ENCODE assay signal across 15 cellular contexts in the genomic region with DNA sequence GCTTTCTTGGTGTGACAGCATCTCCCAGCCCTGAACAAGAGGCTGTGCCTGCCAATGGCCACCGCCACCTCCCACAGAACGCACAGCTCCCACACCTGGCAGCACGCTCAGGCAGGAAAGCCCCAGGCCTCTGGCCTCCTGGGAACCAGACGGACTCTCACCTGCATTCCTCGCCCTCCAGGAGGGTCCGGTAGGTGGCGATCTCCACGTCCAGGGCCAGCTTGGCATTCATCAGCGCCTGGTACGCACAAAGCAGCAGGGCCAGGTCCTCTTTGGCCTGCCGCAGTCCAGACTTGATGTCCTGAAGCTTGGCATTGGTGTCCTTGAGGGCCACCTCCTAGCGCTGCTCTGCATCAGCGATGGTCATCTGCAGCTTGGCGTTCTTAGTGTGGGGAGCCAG. TPM values are rescaled to one million over a fixed set of nuclear protein-coding genes. Genes with fewer than 3 reads are reported as not detected.
A peak's percentile ranks its signal among the peaks of the same experiment; 100 is the strongest.
DNase-seq lines count a peak whose midpoint lies in the region; ATAC-seq and TF ChIP-seq lines count a peak whose summit lies in the region.
"Had no signal": no experiment of that assay in that cellular context is flagged by ENCODE, and none has a peak within 500 bp of the region (broad histone marks: within the 10 kb centered on the region; RNA-seq: fewer than 3 reads in every experiment).

No MANE protein-coding gene starts in this region.

- no peak overlapping the region for H3K4me2 ChIP-seq in PC-3 (ENCODE audit: low read length)

- TF ChIP-seq POLR2A in spleen (IDR thresholded peaks at IDR 0.05), result no peak

- no peaks in the 10 kb centered on the region for H4K20me1 ChIP-seq in PC-3 (ENCODE audit: low read length)

- intact Hi-C loops in natural killer cell (cut with micrococcal nuclease), result no loop called here
- intact Hi-C loops in PC-3 (cut with micrococcal nuclease), result no loop called here
- intact Hi-C loops in spleen (cut with DNase I; ENCODE audit: low total_unique reads), result no loop called here

- CTCF ChIA-PET in PC-3 (lab: Charles Lee), result no interaction called here

- no peaks in the 10 kb centered on the region for H3K36me3 Mint-ChIP-seq in natural killer cell treated with Interleukin-12 subunit alpha and Interleukin-12 subunit beta and Interleukin-15 and Interleukin-18, amount 100 ng/mL, for 72 hours
- no peaks in the 10 kb centered on the region for H3K36me3 Mint-ChIP-seq in natural killer cell

- H3K27me3 Mint-ChIP-seq in natural killer cell treated with Interleukin-12 subunit alpha and Interleukin-12 subunit beta and Interleukin-15 and Interleukin-18, amount 100 ng/mL, for 72 hours, result peaks cover 24 to 40% of the 10 kb centered on the region in 2 donors
- peaks cover 31 to 32% of the 10 kb centered on the region in 2 donors for H3K27me3 Mint-ChIP-seq in natural killer cell (ENCODE audit: low read depth in 2 of 2)

- no peak for DNase-seq in natural killer cell treated with Interleukin-12 subunit alpha and Interleukin-12 subunit beta and Interleukin-15 and Interleukin-18, amount 100 ng/mL, for 72 hours (ENCODE audit: low spot score)
- DNase-seq in natural killer cell, result no peak
- peak; percentile 44 for DNase-seq in PC-3
- DNase-seq in kidney epithelial cell (ENCODE audit: low read depth), result no peak
- no peak for DNase-seq in NCI-H2171 treated with DMSO at 0.1 percent for 48 hours (lab: John Stamatoyannopoulos, UW)
- no peak for DNase-seq in NCI-H1694 treated with DMSO at 0.1 percent for 48 hours (lab: John Stamatoyannopoulos, UW)
- no peak for DNase-seq in spleen
- DNase-seq: activated CD4-positive, alpha-beta T cell treated with anti-CD3 and anti-CD28 coated beads, Interleukin-2, amount 10 ng/mL, durations not matched to agents 7 days and 5 days; activated gamma-delta T cell treated with Interleukin-2 at 50 U/mL for 16 hours; AML-193; hippocampal formation; mesenchymal stem cell had no signal

- H3K4me3 ChIP-seq in PC-3 (ENCODE audit: low read length) (no peak overlapping the region), kidney epithelial cell (ENCODE audit: low read depth, low read length) (no peak overlapping the region), spleen (no peak overlapping the region)

- H3K4me1 Mint-ChIP-seq in natural killer cell treated with Interleukin-12 subunit alpha and Interleukin-12 subunit beta and Interleukin-15 and Interleukin-18, amount 100 ng/mL, for 72 hours (ENCODE audit: low read depth in 2 of 2), result peaks cover 0 to 9% of the 10 kb centered on the region in 2 donors
- peaks cover 0 to 15% of the 10 kb centered on the region in 2 donors for H3K4me1 Mint-ChIP-seq in natural killer cell

- peak overlapping the region; percentile 41 for H3K4me3 Mint-ChIP-seq in natural killer cell treated with Interleukin-12 subunit alpha and Interleukin-12 subunit beta and Interleukin-15 and Interleukin-18, amount 100 ng/mL, for 72 hours
- H3K4me3 Mint-ChIP-seq in natural killer cell, result no peak overlapping the region
- H3K4me3 Mint-ChIP-seq: T-helper 1 cell treated with Interleukin-12 subunit alpha and Interleukin-12 subunit beta and Interleukin-4 antibody, amounts not matched to agents 30 μg/mL and 1 μg/mL, for 36 hours had no signal

- H3K9me2 ChIP-seq in PC-3 (replicated peaks; ENCODE audit: low read length), result no peaks in the 10 kb centered on the region

- no peak overlapping the region for H3K27ac ChIP-seq in PC-3 (ENCODE audit: low read length)
- H3K27ac ChIP-seq in spleen, result no peak overlapping the region

- H3K79me2 ChIP-seq in PC-3 (ENCODE audit: low read length), result no peaks in the 10 kb centered on the region

- no peaks in the 10 kb centered on the region for H3K9me3 Mint-ChIP-seq in natural killer cell treated with Interleukin-12 subunit alpha and Interleukin-12 subunit beta and Interleukin-15 and Interleukin-18, amount 100 ng/mL, for 72 hours
- no peaks in the 10 kb centered on the region for H3K9me3 Mint-ChIP-seq in natural killer cell
- H3K9me3 Mint-ChIP-seq: activated CD4-positive, alpha-beta T cell treated with anti-CD3 and anti-CD28 coated beads, Interleukin-2, amount 10 ng/mL, durations not matched to agents 7 days and 5 days; T-helper 1 cell treated with Interleukin-12 subunit alpha and Interleukin-12 subunit beta and Interleukin-4 antibody, amounts not matched to agents 30 μg/mL and 1 μg/mL, for 36 hours had no signal

- POLR2A ChIA-PET in PC-3 (lab: Charles Lee; ENCODE audit: unreplicated experiment), result no interaction called here

- H2AFZ ChIP-seq in PC-3 (ENCODE audit: low read length), result no peak overlapping the region

- H3K9ac ChIP-seq in PC-3 (ENCODE audit: low read length), result no peak overlapping the region

- H3K27ac Mint-ChIP-seq in natural killer cell treated with Interleukin-12 subunit alpha and Interleukin-12 subunit beta and Interleukin-15 and Interleukin-18, amount 100 ng/mL, for 72 hours, result no peak overlapping the region
- H3K27ac Mint-ChIP-seq in natural killer cell, result no peak overlapping the region
- H3K27ac Mint-ChIP-seq: activated CD4-positive, alpha-beta T cell treated with anti-CD3 and anti-CD28 coated beads, Interleukin-2, amount 10 ng/mL, durations not matched to agents 7 days and 5 days; T-helper 1 cell treated with Interleukin-12 subunit alpha and Interleukin-12 subunit beta and Interleukin-4 antibody, amounts not matched to agents 30 μg/mL and 1 μg/mL, for 36 hours had no signal

- H3K4me1 ChIP-seq in PC-3 (ENCODE audit: insufficient read depth, low read length) (peaks cover 5% of the 10 kb centered on the region), spleen (peaks cover 0 to 12% (median 3%) of the 10 kb centered on the region in 6 donors)

- H3F3A ChIP-seq in PC-3 (ENCODE audit: low read length, unreplicated experiment), result no peaks in the 10 kb centered on the region

- ATAC-seq in natural killer cell treated with Interleukin-12 subunit alpha and Interleukin-12 subunit beta and Interleukin-15 and Interleukin-18, amount 100 ng/mL, for 72 hours, result no peak
- no peak for ATAC-seq in natural killer cell
- ATAC-seq in PC-3, result no peak
- no peak for ATAC-seq in GM18498 (IDR thresholded peaks at IDR 0.05; ENCODE audit: unreplicated experiment)

- TF ChIP-seq CTCF in natural killer cell (IDR thresholded peaks at IDR 0.05), result no peak
- peak; percentile 58 for TF ChIP-seq CTCF in PC-3 (conservative IDR thresholded peaks at IDR 0.05; ENCODE audit: low read depth, low read length)
- peak; percentile 26 for TF ChIP-seq CTCF in kidney epithelial cell (IDR thresholded peaks at IDR 0.05; ENCODE audit: insufficient read depth, low read length, poor library complexity, severe bottlenecking)
- TF ChIP-seq CTCF in spleen (IDR thresholded peaks at IDR 0.05 in 8 of 11, conservative IDR thresholded peaks at IDR 0.05 in 3 of 11), result no peak

- no peaks in the 10 kb centered on the region for H3K9me3 ChIP-seq in PC-3 (ENCODE audit: low read length)
- H3K9me3 ChIP-seq in spleen, result no peaks in the 10 kb centered on the region

- H3K27me3 ChIP-seq in PC-3 (ENCODE audit: low read length) (no peaks in the 10 kb centered on the region), kidney epithelial cell (ENCODE audit: control insufficient read depth, insufficient read depth, low read length) (peaks cover 36% of the 10 kb centered on the region), spleen (replicated peaks in 1 of 7) (peaks cover 0 to 51% (median 29%) of the 10 kb centered on the region in 7 donors)

- BruUV-seq in PC-3 (replicated peaks; lab: Mats Ljungman, UMichigan), result no TSS peak

- 78 to 93% (median 80%) methylated on average over 8 to 14 of the region's 14 CpGs for whole genome bisulfite sequencing in spleen, 5 donors

- H3K36me3 ChIP-seq in PC-3 (ENCODE audit: low read depth, low read length) (no peaks in the 10 kb centered on the region), kidney epithelial cell (ENCODE audit: control insufficient read depth, insufficient read depth, low read length) (no peaks in the 10 kb centered on the region), spleen (no peaks in the 10 kb centered on the region)

RNA-seq across cellular contexts. Expression of gene KRT77, which starts 12.1 kb away (rescaled TPM):
- not detected for total RNA-seq in natural killer cell treated with Interleukin-12 subunit alpha and Interleukin-12 subunit beta and Interleukin-15 and Interleukin-18, amount 100 ng/mL, for 72 hours
- total RNA-seq in natural killer cell (not detected), PC-3 (2014; rRNA removed) (not detected in 2 replicates), kidney epithelial cell (not detected in 2 replicates), spleen (not detected)
- under 1 TPM in 1 of 3 donors, not detected in 2; 0.03 TPM for polyA plus RNA-seq in spleen
- total RNA-seq: activated CD4-positive, alpha-beta T cell treated with anti-CD3 and anti-CD28 coated beads, Interleukin-2, amount 10 ng/mL, durations not matched to agents 7 days and 5 days; cardiac septum had no signal

RNA-seq across cellular contexts. Expression of gene KRT1, which starts 35.2 kb away (rescaled TPM):
- not detected for total RNA-seq in natural killer cell treated with Interleukin-12 subunit alpha and Interleukin-12 subunit beta and Interleukin-15 and Interleukin-18, amount 100 ng/mL, for 72 hours
- total RNA-seq in natural killer cell (1 to 10 TPM in 1 of 3 donors, under 1 TPM in 1, not detected in 1; 0.27 to 1.8 TPM), PC-3 (2014; rRNA removed) (not detected in 2 replicates), kidney epithelial cell (not detected in 2 replicates), spleen (1 to 10 TPM in 2 of 7 donors, under 1 TPM in 3, not detected in 2; 0.58 to 2.4 (median 0.68) TPM)
- polyA plus RNA-seq in spleen, result under 1 TPM in 1 of 3 donors, not detected in 2; 0.05 TPM
- total RNA-seq: cardiac septum had no signal

Comparison
In these comparisons a context has a peak if more than half of its experiments do, and no peak if none do; other contexts are left out.
1. CTCF ChIP-seq: peak in PC-3 (single experiment) and kidney epithelial cell (single experiment); none in natural killer cell (single experiment) and spleen (0 of 11).